In genomic region chr5:135568241-135568640, GRCh38 we compare ENCODE assay signal across 18 cellular contexts. TPM values are rescaled to one million over a fixed set of nuclear protein-coding genes. Genes with fewer than 3 reads are reported as not detected.
DNase-seq lines count a peak whose midpoint lies in the region; ATAC-seq, FAIRE-seq and TF ChIP-seq lines count a peak whose summit lies in the region.
"Had no signal": no experiment of that assay in that cellular context is flagged by ENCODE, and none has a peak within 500 bp of the region (broad histone marks: within the 10 kb centered on the region; RNA-seq: fewer than 3 reads in every experiment).

No MANE protein-coding gene starts in this region.

- H3K4me2 ChIP-seq in BLaER1 treated with 17β-estradiol and CSF1 and Interleukin-3, amounts not matched to agents 10 nM and 100 nM, result peak overlapping the region in 6 of 11 experiments; percentile 32 to 65 (median 47); a peak in 7 of 22 replicates
- H3K4me2 ChIP-seq: KMS-11, PC-9 had no signal

- H3K4me1 Mint-ChIP-seq in effector memory CD8-positive, alpha-beta T cell (ENCODE audit: low read depth in 2 of 2), result peaks cover 6 to 13% of the 10 kb centered on the region in 2 donors

- TF ChIP-seq EP300 in sigmoid colon (IDR thresholded peaks at IDR 0.05), result no peak

- no peak overlapping the region for H3K27ac ChIP-seq in BLaER1 treated with 17β-estradiol and CSF1 and Interleukin-3, amounts not matched to agents 10 nM and 100 nM
- peak overlapping the region in 1 of 2 donors; percentile 5 for H3K27ac ChIP-seq in kidney (ENCODE audit: low read depth in 2 of 2, low read length in 2 of 2)
- no peak overlapping the region for H3K27ac ChIP-seq in sigmoid colon
- H3K27ac ChIP-seq: KMS-11, PC-9 had no signal

- H3K27me3 Mint-ChIP-seq in effector memory CD8-positive, alpha-beta T cell, result peaks cover 10 to 55% of the 10 kb centered on the region in 2 donors

- no peaks in the 10 kb centered on the region for H3K36me3 ChIP-seq in BLaER1 treated with 17β-estradiol and CSF1 and Interleukin-3, amounts not matched to agents 10 nM and 100 nM
- H3K36me3 ChIP-seq in kidney (ENCODE audit: control insufficient read depth in 1 of 2, insufficient read depth in 2 of 2, low read length in 2 of 2) (no peaks in the 10 kb centered on the region), sigmoid colon (no peaks in the 10 kb centered on the region)

- FAIRE-seq in kidney (lab: Jason Lieb, UNC), result no peak

- no peaks in the 10 kb centered on the region for H3K9me3 ChIP-seq in BLaER1 treated with 17β-estradiol and CSF1 and Interleukin-3, amounts not matched to agents 10 nM and 100 nM (replicated peaks in 1 of 11)
- no peaks in the 10 kb centered on the region for H3K9me3 ChIP-seq in kidney (ENCODE audit: control insufficient read depth in 1 of 2, low read length in 2 of 2)
- H3K9me3 ChIP-seq in sigmoid colon, result no peaks in the 10 kb centered on the region

- no peak for ATAC-seq in GM19324 (IDR thresholded peaks at IDR 0.05; ENCODE audit: low FRiP score, unreplicated experiment)
- no peak for ATAC-seq in effector memory CD8-positive, alpha-beta T cell (replicated peaks)
- ATAC-seq in HG02852 (IDR thresholded peaks at IDR 0.05; ENCODE audit: unreplicated experiment), result no peak

- no peak overlapping the region for H3K9ac ChIP-seq in BLaER1 treated with 17β-estradiol and CSF1 and Interleukin-3, amounts not matched to agents 10 nM and 100 nM
- no peak overlapping the region for H3K9ac ChIP-seq in kidney (ENCODE audit: low read length in 2 of 2)
- H3K9ac ChIP-seq: KMS-11 had no signal

- H3K4me1 ChIP-seq in BLaER1 treated with 17β-estradiol and CSF1 and Interleukin-3, amounts not matched to agents 10 nM and 100 nM, result peaks cover 21 to 50% (median 32%) of the 10 kb centered on the region in 10 experiments
- H3K4me1 ChIP-seq in kidney (ENCODE audit: control insufficient read depth in 1 of 2, insufficient read depth in 1 of 2, low read depth in 1 of 2, low read length in 2 of 2) (peaks cover 30 to 40% of the 10 kb centered on the region in 2 donors), sigmoid colon (no peaks in the 10 kb centered on the region)

- no peaks in the 10 kb centered on the region; a peak in 1 of 22 replicates for H4K20me1 ChIP-seq in BLaER1 treated with 17β-estradiol and CSF1 and Interleukin-3, amounts not matched to agents 10 nM and 100 nM

- no peak for TF ChIP-seq POLR2A in sigmoid colon (IDR thresholded peaks at IDR 0.05)

- no peaks in the 10 kb centered on the region for H3K9me3 Mint-ChIP-seq in effector memory CD8-positive, alpha-beta T cell
- H3K9me3 Mint-ChIP-seq: H9 had no signal

- DNase-seq in NCI-H2196 treated with DMSO at 0.1 percent for 48 hours (lab: John Stamatoyannopoulos, UW; ENCODE audit: unreplicated experiment) (peak; percentile 14), kidney (peak; percentile 61), sigmoid colon (peak; percentile 40)
- DNase-seq in effector memory CD8-positive, alpha-beta T cell, result no peak
- DNase-seq: ACHN, DMS79, H9, NCI-H1417 treated with DMSO at 0.1 percent for 48 hours, NCI-H187 treated with DMSO at 0.1 percent for 48 hours, NCI-H345, NCI-H524 treated with DMSO at 0.1 percent for 48 hours, PC-9 had no signal

- H3K27me3 ChIP-seq in BLaER1 treated with 17β-estradiol and CSF1 and Interleukin-3, amounts not matched to agents 10 nM and 100 nM, result no peaks in the 10 kb centered on the region
- peaks cover 0 to 4% (median 0%) of the 10 kb centered on the region in 3 donors for H3K27me3 ChIP-seq in sigmoid colon

- no peak overlapping the region for H3K4me3 Mint-ChIP-seq in effector memory CD8-positive, alpha-beta T cell
- H3K4me3 Mint-ChIP-seq: H9 had no signal

- no peak overlapping the region for H3K27ac Mint-ChIP-seq in effector memory CD8-positive, alpha-beta T cell

- no peak overlapping the region for H3K4me3 ChIP-seq in BLaER1 treated with 17β-estradiol and CSF1 and Interleukin-3, amounts not matched to agents 10 nM and 100 nM
- H3K4me3 ChIP-seq in kidney (ENCODE audit: low read length in 2 of 2) (no peak overlapping the region), sigmoid colon (no peak overlapping the region)
- H3K4me3 ChIP-seq: PC-9 had no signal

- 78 to 82% methylated on average over 6 of the region's 6 CpGs for WGBS in sigmoid colon, 2 donors

- no peak for TF ChIP-seq CTCF in kidney (IDR thresholded peaks at IDR 0.05; ENCODE audit: borderline replicate concordance, extremely low read depth, insufficient read depth)
- no peak for TF ChIP-seq CTCF in sigmoid colon (IDR thresholded peaks at IDR 0.05)

- no peaks in the 10 kb centered on the region for H3K36me3 Mint-ChIP-seq in effector memory CD8-positive, alpha-beta T cell (ENCODE audit: insufficient read depth)

- intact Hi-C loops in kidney (cut with DNase I), result no loop called here
- intact Hi-C loops in sigmoid colon (cut with DNase I), result loop anchor here (10.0 kb wide), 1 partner anchor 647 kb away; no protein-coding TSS in a partner anchor

RNA-seq across cellular contexts. Expression of gene CXCL14, which starts 10.6 kb away (rescaled TPM):
- 104 TPM for total RNA-seq in kidney
- polyA plus RNA-seq in kidney (ENCODE audit: insufficient read depth, low read depth, low replicate concordance), result 414 TPM
- total RNA-seq in sigmoid colon, result 10 to 100 TPM in 2 of 4 donors, 1 to 10 TPM in 2; 2.2 to 16.1 (median 12.3) TPM
- polyA plus RNA-seq in sigmoid colon, result 10 to 100 TPM; 24.5 to 56.7 (median 46.2) TPM
- total RNA-seq: HT-29, PC-9 had no signal

RNA-seq across cellular contexts. Expression of gene NEUROG1, which starts 32.5 kb away (rescaled TPM):
- total RNA-seq in kidney (not detected), sigmoid colon (not detected)
- polyA plus RNA-seq in kidney (ENCODE audit: insufficient read depth, low read depth, low replicate concordance) (not detected), sigmoid colon (not detected)
- total RNA-seq: H9, HT-29, M059J, PC-9 had no signal

Comparison
In these comparisons a context has a peak if more than half of its experiments do, and no peak if none do; other contexts are left out.
1. DNase-seq: peak in NCI-H2196 treated with DMSO at 0.1 percent for 48 hours (single experiment), kidney (single experiment) and sigmoid colon (single experiment); none in effector memory CD8-positive, alpha-beta T cell (0 of 3).